Comparison of ENCODE assay signal across 37 cellular contexts in the genomic region with DNA sequence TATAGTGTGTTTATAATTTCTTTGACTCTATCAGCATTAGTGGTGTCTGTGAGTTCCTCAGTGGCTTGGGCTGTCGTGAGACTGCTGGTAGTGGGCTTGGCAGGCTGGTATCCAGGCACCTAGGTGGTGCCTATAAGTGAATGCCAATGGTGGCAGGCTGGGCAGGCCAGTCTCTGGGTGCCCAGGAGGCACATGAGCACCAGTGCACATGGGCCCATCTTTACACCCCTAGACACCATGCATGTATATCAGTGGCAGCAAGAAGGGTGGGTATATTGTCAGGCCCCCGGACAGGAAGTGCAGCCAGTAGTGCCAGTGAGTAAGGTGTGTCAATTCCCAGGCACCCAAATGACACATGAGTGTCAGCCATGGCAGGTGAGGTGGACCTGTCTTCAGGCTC.
A peak's percentile ranks its signal among the peaks of the same experiment; 100 is the strongest.
DNase-seq lines count a peak whose midpoint lies in the region; ATAC-seq and FAIRE-seq lines count a peak whose summit lies in the region.
"Had no signal": no experiment of that assay in that cellular context is flagged by ENCODE, and none has a peak within 500 bp of the region (broad histone marks: within the 10 kb centered on the region; RNA-seq: fewer than 3 reads in every experiment).

No MANE protein-coding gene starts in this region.

- H2BK5ac ChIP-seq in trophoblast cell (ENCODE audit: low read depth, low read length, poor library complexity), result no peak overlapping the region

- no peak overlapping the region for H4K8ac ChIP-seq in trophoblast cell (ENCODE audit: low read depth, low read length)

- H3K79me2 ChIP-seq in Karpas-422 (ENCODE audit: low read length) (no peaks in the 10 kb centered on the region), trophoblast cell (ENCODE audit: control insufficient read depth, insufficient read depth, low read length, poor library complexity) (no peaks in the 10 kb centered on the region)

- H3K23ac ChIP-seq in trophoblast cell (ENCODE audit: low read length), result no peak overlapping the region

- no peak overlapping the region for H3K4me3 Mint-ChIP-seq in stimulated activated naive B cell treated with anti-CD40 and anti-IgM and Interleukin-4, amounts not matched to agents 10 μg/mL and 1 μg/mL and 100 μg/mL, for 72 hours
- H3K4me3 Mint-ChIP-seq: B cell; CD14-positive monocyte; CD4-positive, alpha-beta memory T cell; CD4-positive, alpha-beta T cell; CD4-positive, CD25-positive, alpha-beta regulatory T cell; CD8-positive, alpha-beta memory T cell; CD8-positive, alpha-beta T cell had no signal

- no peak overlapping the region for H3K4ac ChIP-seq in trophoblast cell (ENCODE audit: low read depth, low read length)

- no peaks in the 10 kb centered on the region for H3K36me3 Mint-ChIP-seq in stimulated activated naive B cell treated with anti-CD40 and anti-IgM and Interleukin-4, amounts not matched to agents 10 μg/mL and 1 μg/mL and 100 μg/mL, for 72 hours
- H3K36me3 Mint-ChIP-seq: CD14-positive monocyte; CD4-positive, alpha-beta memory T cell; CD4-positive, CD25-positive, alpha-beta regulatory T cell; CD8-positive, alpha-beta memory T cell; CD8-positive, alpha-beta T cell had no signal

- H3K27me3 Mint-ChIP-seq in stimulated activated naive B cell treated with anti-CD40 and anti-IgM and Interleukin-4, amounts not matched to agents 10 μg/mL and 1 μg/mL and 100 μg/mL, for 72 hours, result no peaks in the 10 kb centered on the region
- H3K27me3 Mint-ChIP-seq: B cell; CD4-positive, alpha-beta memory T cell; CD4-positive, alpha-beta T cell; CD4-positive, CD25-positive, alpha-beta regulatory T cell; CD8-positive, alpha-beta memory T cell had no signal

- no peaks in the 10 kb centered on the region for H4K20me1 ChIP-seq in Karpas-422 (ENCODE audit: insufficient read depth, low read depth, low read length)
- H4K20me1 ChIP-seq: BLaER1; BLaER1 treated with 17β-estradiol and CSF1 and Interleukin-3, amounts not matched to agents 10 nM and 100 nM had no signal

- no peak overlapping the region; the same call in 1 of the 2 replicates for H3K4me3 ChIP-seq in Karpas-422 (ENCODE audit: low read length)
- H3K4me3 ChIP-seq in trophoblast cell (ENCODE audit: low read depth, low read length), result peak overlapping the region; percentile 28
- H3K4me3 ChIP-seq: A549; BLaER1; BLaER1 treated with 17β-estradiol and CSF1 and Interleukin-3, amounts not matched to agents 10 nM and 100 nM had no signal

- no peak overlapping the region for H3K9ac ChIP-seq in Karpas-422 (ENCODE audit: low read length)
- H3K9ac ChIP-seq in trophoblast cell (ENCODE audit: low read length), result no peak overlapping the region
- H3K9ac ChIP-seq: BLaER1; BLaER1 treated with 17β-estradiol and CSF1 and Interleukin-3, amounts not matched to agents 10 nM and 100 nM had no signal

- DNase-seq in HTR-8/SVneo (ENCODE audit: insufficient read length, low spot score), result no peak
- peak; percentile 34 for DNase-seq in Karpas-422
- DNase-seq in trophoblast cell, result no peak
- no peak for DNase-seq in stimulated activated naive B cell treated with anti-CD40 and anti-IgM and Interleukin-4, amounts not matched to agents 10 μg/mL and 1 μg/mL and 100 μg/mL, for 72 hours
- DNase-seq in cerebellar cortex (ENCODE audit: low spot score), result no peak
- no peak for DNase-seq in NCI-H345 treated with DMSO at 0.1 percent for 48 hours (lab: John Stamatoyannopoulos, UW; ENCODE audit: unreplicated experiment)
- DNase-seq: 8988T; ACHN; AML-193; BE2C; C1 segment of cervical spinal cord; Caco-2; Calu3; CD4-positive, alpha-beta memory T cell; CD4-positive, alpha-beta T cell; CD4-positive, CD25-positive, alpha-beta regulatory T cell; CD8-positive, alpha-beta memory T cell; CD8-positive, alpha-beta T cell; COR-L47; DMS 273 treated with DMSO at 0.1 percent for 48 hours; DMS153; DMS53; DMS79; DMS79 treated with DMSO at 0.1 percent for 48 hours; DND-41; EL had no signal

- no peaks in the 10 kb centered on the region for H3K36me3 ChIP-seq in Karpas-422 (ENCODE audit: insufficient read depth, low read length)
- no peaks in the 10 kb centered on the region for H3K36me3 ChIP-seq in trophoblast cell (ENCODE audit: control insufficient read depth in 1 of 2, insufficient read depth in 2 of 2, low read length in 2 of 2)
- H3K36me3 ChIP-seq: BE2C; BLaER1; BLaER1 treated with 17β-estradiol and CSF1 and Interleukin-3, amounts not matched to agents 10 nM and 100 nM had no signal

- no peak overlapping the region for H2AK5ac ChIP-seq in trophoblast cell (ENCODE audit: low read length)

- peak; percentile 52 for FAIRE-seq in HTR-8/SVneo (lab: Jason Lieb, UNC)
- FAIRE-seq: A204.1, A549, D721Med had no signal

- no peaks in the 10 kb centered on the region for H3K4me1 Mint-ChIP-seq in stimulated activated naive B cell treated with anti-CD40 and anti-IgM and Interleukin-4, amounts not matched to agents 10 μg/mL and 1 μg/mL and 100 μg/mL, for 72 hours
- H3K4me1 Mint-ChIP-seq: B cell; CD14-positive monocyte; CD4-positive, alpha-beta memory T cell; CD8-positive, alpha-beta memory T cell had no signal

- peaks cover 0 to 8% of the 10 kb centered on the region in 2 donors for H3K9me3 Mint-ChIP-seq in stimulated activated naive B cell treated with anti-CD40 and anti-IgM and Interleukin-4, amounts not matched to agents 10 μg/mL and 1 μg/mL and 100 μg/mL, for 72 hours

- H2AFZ ChIP-seq in Karpas-422 (ENCODE audit: low read length), result no peak overlapping the region
- no peak overlapping the region for H2AFZ ChIP-seq in trophoblast cell (ENCODE audit: insufficient read depth, low read length, poor library complexity)

- no CpG with 5 or more reads among the region's 2 CpGs for WGBS in trophoblast cell (ENCODE audit: extremely low coverage, insufficient coverage, insufficient read length)

- no peak for ATAC-seq in stimulated activated naive B cell treated with anti-CD40 and anti-IgM and Interleukin-4, amounts not matched to agents 10 μg/mL and 1 μg/mL and 100 μg/mL, for 72 hours (replicated peaks)
- ATAC-seq in HG03135 (IDR thresholded peaks at IDR 0.05; ENCODE audit: unreplicated experiment), result no peak
- no peak for ATAC-seq in GM18502 (IDR thresholded peaks at IDR 0.05; ENCODE audit: poor library complexity, unreplicated experiment)
- ATAC-seq: A549; CD8-positive, alpha-beta T cell had no signal

- no peak overlapping the region for H4K12ac ChIP-seq in trophoblast cell (ENCODE audit: low read depth, low read length)

- H3K14ac ChIP-seq in trophoblast cell (ENCODE audit: low read length), result no peak overlapping the region

- no peaks in the 10 kb centered on the region for H3K9me2 ChIP-seq in Karpas-422 (replicated peaks; ENCODE audit: insufficient read depth, low read length)

- H3K79me1 ChIP-seq in trophoblast cell (ENCODE audit: low read length), result no peaks in the 10 kb centered on the region

- no peak overlapping the region for H2BK12ac ChIP-seq in trophoblast cell (ENCODE audit: low read length)

- H3K4me2 ChIP-seq in Karpas-422 (ENCODE audit: low read depth, low read length, poor library complexity, severe bottlenecking) (no peak overlapping the region), trophoblast cell (ENCODE audit: low read length) (no peak overlapping the region)
- H3K4me2 ChIP-seq: A549; BLaER1; BLaER1 treated with 17β-estradiol and CSF1 and Interleukin-3, amounts not matched to agents 10 nM and 100 nM had no signal

- H3K27ac Mint-ChIP-seq in stimulated activated naive B cell treated with anti-CD40 and anti-IgM and Interleukin-4, amounts not matched to agents 10 μg/mL and 1 μg/mL and 100 μg/mL, for 72 hours, result peak overlapping the region; percentile 21
- H3K27ac Mint-ChIP-seq: B cell; CD14-positive monocyte; CD4-positive, alpha-beta memory T cell; CD4-positive, alpha-beta T cell; CD8-positive, alpha-beta memory T cell; CD8-positive, alpha-beta T cell had no signal

- no peak overlapping the region for H4K91ac ChIP-seq in trophoblast cell (ENCODE audit: low read depth, low read length)

- no peak overlapping the region for H3K18ac ChIP-seq in trophoblast cell (ENCODE audit: low read length)

- peaks cover 71% of the 10 kb centered on the region for H3K9me3 ChIP-seq in Karpas-422 (ENCODE audit: low read length)
- H3K9me3 ChIP-seq in trophoblast cell (ENCODE audit: insufficient read depth, low read depth, low read length), result no peaks in the 10 kb centered on the region
- H3K9me3 ChIP-seq: A549; BE2C; BLaER1; BLaER1 treated with 17β-estradiol and CSF1 and Interleukin-3, amounts not matched to agents 10 nM and 100 nM; Caco-2 had no signal

- H3K27ac ChIP-seq in Karpas-422 (ENCODE audit: low read length), result no peak overlapping the region
- no peak overlapping the region for H3K27ac ChIP-seq in trophoblast cell (ENCODE audit: low read depth, low read length)
- H3K27ac ChIP-seq: 22Rv1; A549; BLaER1; BLaER1 treated with 17β-estradiol and CSF1 and Interleukin-3, amounts not matched to agents 10 nM and 100 nM; C4-2B had no signal

- H2BK120ac ChIP-seq in trophoblast cell (ENCODE audit: insufficient read depth, low read length, poor library complexity), result no peak overlapping the region

- no peaks in the 10 kb centered on the region for H3K4me1 ChIP-seq in Karpas-422 (ENCODE audit: low read length)
- H3K4me1 ChIP-seq in trophoblast cell (ENCODE audit: control insufficient read depth in 1 of 2, insufficient read depth in 2 of 2, low read length in 2 of 2), result no peaks in the 10 kb centered on the region
- H3K4me1 ChIP-seq: A549; BE2C; BLaER1; BLaER1 treated with 17β-estradiol and CSF1 and Interleukin-3, amounts not matched to agents 10 nM and 100 nM; Caco-2 had no signal

- H3K27me3 ChIP-seq in Karpas-422 (ENCODE audit: low read length) (no peaks in the 10 kb centered on the region), trophoblast cell (ENCODE audit: insufficient read depth, low read length) (no peaks in the 10 kb centered on the region)
- H3K27me3 ChIP-seq: BE2C; BLaER1; BLaER1 treated with 17β-estradiol and CSF1 and Interleukin-3, amounts not matched to agents 10 nM and 100 nM had no signal
